ENCODE assay signal across 17 cellular contexts in the genomic region with DNA sequence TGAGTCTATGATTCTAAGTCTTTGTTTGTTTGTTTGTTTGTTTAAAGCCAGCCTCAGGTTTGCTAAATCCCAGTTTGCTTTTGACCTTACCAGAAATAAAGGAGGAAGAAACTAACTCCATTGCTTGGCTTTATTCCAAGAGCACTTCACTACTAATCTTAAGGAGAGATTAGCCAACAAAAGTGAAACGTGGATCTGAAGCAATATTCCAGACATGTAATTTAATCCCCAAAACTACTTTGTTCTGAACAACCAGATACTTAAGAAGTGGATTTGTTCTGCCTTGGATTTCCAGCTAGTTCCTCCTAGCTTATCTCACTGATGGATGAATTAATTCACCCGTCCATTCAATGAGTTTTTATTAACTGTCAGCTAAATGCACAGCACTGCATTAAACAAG. TPM values are rescaled to one million over a fixed set of nuclear protein-coding genes. Genes with fewer than 3 reads are reported as not detected.
DNase-seq lines count a peak whose midpoint lies in the region; ATAC-seq and TF ChIP-seq lines count a peak whose summit lies in the region.
"Had no signal": no experiment of that assay in that cellular context is flagged by ENCODE, and none has a peak within 500 bp of the region (broad histone marks: within the 10 kb centered on the region; RNA-seq: fewer than 3 reads in every experiment).

No MANE protein-coding gene starts in this region.

- H3K4me3 ChIP-seq in cardiac muscle cell (no peak overlapping the region), right atrium auricular region (no peak overlapping the region)
- H3K4me3 ChIP-seq: vagina had no signal

- H3K36me3 Mint-ChIP-seq in nephron progenitor cell (ENCODE audit: low read depth): no peaks in the 10 kb centered on the region
- H3K36me3 Mint-ChIP-seq: activated naive CD4-positive, alpha-beta T cell treated with anti-CD3 and anti-CD28 coated beads, Interleukin-2, amount 50 U/mL, for 24 hours; naive B cell had no signal

- H3K9me3 ChIP-seq in cardiac muscle cell (ENCODE audit: low read depth) (no peaks in the 10 kb centered on the region), right atrium auricular region (no peaks in the 10 kb centered on the region)
- H3K9me3 ChIP-seq: vagina had no signal

- no peak overlapping the region for H3K27ac Mint-ChIP-seq in nephron progenitor cell
- H3K27ac Mint-ChIP-seq: activated CD4-positive, alpha-beta T cell treated with anti-CD3 and anti-CD28 coated beads for 36 hours; activated naive CD4-positive, alpha-beta T cell treated with anti-CD3 and anti-CD28 coated beads, Interleukin-2, amount 50 U/mL, for 24 hours; naive B cell had no signal

- ATAC-seq in GM21528 (IDR thresholded peaks at IDR 0.05; ENCODE audit: low FRiP score, unreplicated experiment) (no peak), HG03439 (IDR thresholded peaks at IDR 0.05; ENCODE audit: unreplicated experiment) (no peak)
- ATAC-seq: activated CD4-positive, alpha-beta T cell treated with anti-CD3 and anti-CD28 coated beads for 36 hours had no signal

- no peaks in the 10 kb centered on the region for H3K4me1 ChIP-seq in cardiac muscle cell (ENCODE audit: low read depth)
- H3K4me1 ChIP-seq in right atrium auricular region: no peaks in the 10 kb centered on the region
- H3K4me1 ChIP-seq: vagina had no signal

- H3K27me3 Mint-ChIP-seq in nephron progenitor cell (ENCODE audit: low read depth, poor library complexity): no peaks in the 10 kb centered on the region
- H3K27me3 Mint-ChIP-seq: activated naive CD4-positive, alpha-beta T cell treated with anti-CD3 and anti-CD28 coated beads, Interleukin-2, amount 50 U/mL, for 24 hours had no signal

- no peak overlapping the region for H3K4me3 Mint-ChIP-seq in nephron progenitor cell
- H3K4me3 Mint-ChIP-seq: activated CD4-positive, alpha-beta T cell treated with anti-CD3 and anti-CD28 coated beads for 36 hours; activated naive CD4-positive, alpha-beta T cell treated with anti-CD3 and anti-CD28 coated beads, Interleukin-2, amount 50 U/mL, for 24 hours; naive B cell had no signal

- DNase-seq in cardiac muscle cell (ENCODE audit: low read depth in 1 of 2, low spot score in 1 of 2) (peak; percentile 15 to 84), right atrium auricular region (ENCODE audit: low spot score) (no peak), NCI-H82 (lab: John Stamatoyannopoulos, UW) (peak; percentile 93), fibroblast of gingiva (ENCODE audit: low read depth) (peak; percentile 78), nephron progenitor cell (no peak)
- DNase-seq in activated CD4-positive, alpha-beta T cell treated with anti-CD3 and anti-CD28 coated beads, Interleukin-2, amount 50 U/mL, for 4 hours: no peak
- DNase-seq: activated CD4-positive, alpha-beta T cell treated with anti-CD3 and anti-CD28 coated beads for 36 hours; effector CD8-positive, alpha-beta T cell; foreskin melanocyte; naive B cell; NCI-H187 treated with DMSO at 0.1 percent for 48 hours; SIG-M5; stimulated activated CD4-positive, alpha-beta T cell treated with anti-CD3 and anti-CD28 coated beads, Interleukin-15, amount 100 ng/mL, for 24 hours had no signal

- H3K27me3 ChIP-seq in cardiac muscle cell (no peaks in the 10 kb centered on the region), right atrium auricular region (no peaks in the 10 kb centered on the region)
- H3K27me3 ChIP-seq: vagina had no signal

- H3K36me3 ChIP-seq in cardiac muscle cell (no peaks in the 10 kb centered on the region), right atrium auricular region (no peaks in the 10 kb centered on the region)
- H3K36me3 ChIP-seq: vagina had no signal

- H3K27ac ChIP-seq in cardiac muscle cell (no peak overlapping the region), right atrium auricular region (no peak overlapping the region)
- H3K27ac ChIP-seq: vagina had no signal

- H3K4me1 Mint-ChIP-seq in nephron progenitor cell: peaks cover 8% of the 10 kb centered on the region
- H3K4me1 Mint-ChIP-seq: activated CD4-positive, alpha-beta T cell treated with anti-CD3 and anti-CD28 coated beads for 36 hours; activated naive CD4-positive, alpha-beta T cell treated with anti-CD3 and anti-CD28 coated beads, Interleukin-2, amount 50 U/mL, for 24 hours; naive B cell had no signal

- TF ChIP-seq CTCF in cardiac muscle cell (IDR thresholded peaks at IDR 0.05; ENCODE audit: low read depth, low read length) (no peak), right atrium auricular region (IDR thresholded peaks at IDR 0.05) (no peak), nephron progenitor cell (IDR thresholded peaks at IDR 0.05) (no peak)

- no peaks in the 10 kb centered on the region for H3K9me3 Mint-ChIP-seq in nephron progenitor cell
- H3K9me3 Mint-ChIP-seq: activated naive CD4-positive, alpha-beta T cell treated with anti-CD3 and anti-CD28 coated beads, Interleukin-2, amount 50 U/mL, for 24 hours; naive B cell had no signal

RNA-seq across cellular contexts. Expression of a gene that starts 15.9 kb away (rescaled TPM):
- total RNA-seq in cardiac muscle cell (27.8 and 49.6 TPM in 2 replicates), right atrium auricular region (10 to 100 TPM; 55.3 to 56.1 TPM)
- 24.9 and 31.6 TPM in 2 replicates for polyA plus RNA-seq in cardiac muscle cell

RNA-seq across cellular contexts. Expression of a gene that starts 56.7 kb away (rescaled TPM):
- total RNA-seq in cardiac muscle cell (19.6 and 20.3 TPM in 2 replicates), right atrium auricular region (10 to 100 TPM; 66.7 to 72.1 TPM)
- 18.2 and 24.0 TPM in 2 replicates for polyA plus RNA-seq in cardiac muscle cell

Comparison
In these comparisons a context has a peak if more than half of its experiments do, and no peak if none do; other contexts are left out.
1. DNase-seq: peak in cardiac muscle cell (2 of 2), NCI-H82 (single experiment) and fibroblast of gingiva (single experiment); none in right atrium auricular region (single experiment), activated CD4-positive, alpha-beta T cell treated with anti-CD3 and anti-CD28 coated beads, Interleukin-2, amount 50 U/mL, for 4 hours (0 of 2) and nephron progenitor cell (single experiment).